ENCODE assay signal across 1 cellular context in the genomic region with DNA sequence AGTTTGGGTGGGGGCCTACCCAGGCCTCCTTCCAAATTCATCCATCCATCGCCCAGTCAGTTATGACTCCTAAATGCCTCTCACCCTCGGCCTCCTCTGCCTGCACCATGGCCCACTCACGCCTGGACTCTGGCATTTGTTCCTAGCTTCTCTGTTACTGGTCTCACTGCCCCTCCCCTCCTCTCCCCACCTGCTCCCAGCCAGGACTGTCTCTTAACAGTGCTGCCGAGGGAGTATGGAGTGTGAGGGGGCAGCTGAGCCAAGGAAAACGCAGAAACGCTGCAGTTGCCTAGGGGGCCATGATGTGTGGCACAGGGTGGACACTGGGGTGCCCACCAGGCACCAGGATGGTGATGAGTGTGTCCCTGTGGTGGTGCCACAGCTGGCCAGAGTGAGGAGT.
TF ChIP-seq lines count a peak whose summit lies in the region.

No MANE protein-coding gene starts in this region.

TF ChIP-seq in endothelial cell of umbilical vein, 7 proteins besides CTCF, POLR2A, EP300 and RAD21:
- no peak for TF ChIP-seq GATA2 (IDR thresholded peaks at IDR 0.05; ENCODE audit: insufficient read depth, insufficient read length, low read depth, low read length)
- TF ChIP-seq FOS (IDR thresholded peaks at IDR 0.05; ENCODE audit: borderline replicate concordance, insufficient read depth, low read length): no peak
- no peak for TF ChIP-seq MYC (IDR thresholded peaks at IDR 0.05; ENCODE audit: low read depth, low read length)
- TF ChIP-seq, protein P1, sequence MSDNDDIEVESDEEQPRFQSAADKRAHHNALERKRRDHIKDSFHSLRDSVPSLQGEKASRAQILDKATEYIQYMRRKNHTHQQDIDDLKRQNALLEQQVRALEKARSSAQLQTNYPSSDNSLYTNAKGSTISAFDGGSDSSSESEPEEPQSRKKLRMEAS (IDR thresholded peaks at IDR 0.05; ENCODE audit: insufficient read depth, insufficient read length): no peak
- no peak for TF ChIP-seq EZH2 (IDR thresholded peaks at IDR 0.05; ENCODE audit: borderline replicate concordance, low read depth, low read length, severe bottlenecking)
- no peak for TF ChIP-seq JUN (IDR thresholded peaks at IDR 0.05; ENCODE audit: borderline replicate concordance, insufficient read depth, insufficient read length, low read depth)
- no peak for TF ChIP-seq POLR2AphosphoS5 (IDR thresholded peaks at IDR 0.05; ENCODE audit: insufficient read depth, low read depth, low read length)
